In the genomic region with DNA sequence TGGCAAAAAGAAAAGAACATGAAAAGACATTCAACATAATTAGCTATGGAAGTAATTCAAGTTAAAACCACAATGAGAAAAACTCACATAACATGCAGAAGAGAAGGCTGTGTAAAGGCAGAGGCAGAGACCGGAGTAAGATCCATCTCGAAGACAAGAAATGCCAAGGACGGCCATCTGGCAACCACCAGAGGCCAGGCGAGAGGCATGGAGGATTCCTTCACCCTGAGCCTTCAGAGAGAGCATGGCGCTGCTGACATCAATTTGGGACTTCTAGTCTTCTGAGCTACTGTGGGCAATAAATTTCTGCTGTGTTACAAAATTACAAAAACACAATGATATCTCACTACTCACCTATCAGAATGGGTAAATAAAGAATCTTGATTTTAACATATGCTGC, we compare ENCODE assay signal across 18 cellular contexts.
DNase-seq lines count a peak whose midpoint lies in the region; TF ChIP-seq lines count a peak whose summit lies in the region.
"Had no signal": no experiment of that assay in that cellular context is flagged by ENCODE, and none has a peak within 500 bp of the region (broad histone marks: within the 10 kb centered on the region; RNA-seq: fewer than 3 reads in every experiment).

No MANE protein-coding gene starts in this region.

- 86% methylated on average over 5 of the region's 5 CpGs for WGBS in prostate gland

- TF ChIP-seq POLR2A in prostate gland (IDR thresholded peaks at IDR 0.05): no peak

- CTCF ChIA-PET in AG04450 (lab: Charles Lee): no interaction called here

- H3K4me1 ChIP-seq in prostate gland (replicated peaks): no peaks in the 10 kb centered on the region
- H3K4me1 ChIP-seq: BLaER1, gastroesophageal sphincter, suprapubic skin had no signal

- H3K27me3 ChIP-seq in AG04450 (ENCODE audit: control insufficient read depth, insufficient read depth, low read length) (no peaks in the 10 kb centered on the region), prostate gland (replicated peaks; ENCODE audit: insufficient read depth) (no peaks in the 10 kb centered on the region)
- H3K27me3 ChIP-seq: BLaER1, gastroesophageal sphincter, suprapubic skin had no signal

- H3K27ac ChIP-seq in AG04450 (ENCODE audit: low read depth, low read length) (no peak overlapping the region), prostate gland (no peak overlapping the region)
- H3K27ac ChIP-seq: BLaER1, gastroesophageal sphincter, suprapubic skin had no signal

- POLR2A ChIA-PET in AG04450 (lab: Yijun Ruan, JAX): no interaction called here

- peak; percentile 27; the same call in 1 of the 2 replicates for TF ChIP-seq CTCF in AG04450 (IDR thresholded peaks at IDR 0.05; ENCODE audit: low read depth, low read length)
- peak; percentile 23 for TF ChIP-seq CTCF in fibroblast of the aortic adventitia (IDR thresholded peaks at IDR 0.05; ENCODE audit: insufficient read depth, low read length)
- no peak for TF ChIP-seq CTCF in prostate gland (IDR thresholded peaks at IDR 0.05)

- H3K9me3 ChIP-seq in AG04450 (ENCODE audit: control insufficient read depth, insufficient read depth, low read length) (no peaks in the 10 kb centered on the region), prostate gland (no peaks in the 10 kb centered on the region)
- H3K9me3 ChIP-seq: gastroesophageal sphincter had no signal

- H3K36me3 ChIP-seq in prostate gland: no peaks in the 10 kb centered on the region
- H3K36me3 ChIP-seq: BLaER1, gastroesophageal sphincter, suprapubic skin had no signal

- intact Hi-C loops in prostate gland (cut with DNase I): no loop called here

- DNase-seq in AG04450 (ENCODE audit: low read depth, low spot score) (no peak), ELR (ENCODE audit: low read depth) (peak; percentile 15), OCI-M1 (lab: John Stamatoyannopoulos, UW) (peak; percentile 14), fibroblast of the aortic adventitia (ENCODE audit: low read depth) (peak; percentile 2), prostate gland (ENCODE audit: low spot score) (no peak), cerebellar nuclear complex (lab: John Stamatoyannopoulos, UW) (no peak), putamen (ENCODE audit: low spot score) (no peak)
- DNase-seq in stimulated activated CD4-positive, alpha-beta T cell treated with anti-CD3 and anti-CD28 coated beads, Interleukin-2, amount 100 ng/mL, for 48 hours: no peak
- DNase-seq: anterior cingulate cortex; DMS79; H7; NCI-H1105; NCI-H2171; nephron progenitor cell; stimulated activated CD4-positive, alpha-beta T cell treated with anti-CD3 and anti-CD28 coated beads, Interleukin-1b, Interleukin-23, amount 100 ng/mL, for 48 hours had no signal

- H3K4me3 ChIP-seq in AG04450 (ENCODE audit: low read depth, low read length): no peak overlapping the region
- no peak overlapping the region for H3K4me3 ChIP-seq in fibroblast of the aortic adventitia (ENCODE audit: low read depth, low read length)
- no peak overlapping the region for H3K4me3 ChIP-seq in prostate gland
- H3K4me3 ChIP-seq: BLaER1, gastroesophageal sphincter, suprapubic skin had no signal

Comparison
In these comparisons a context has a peak if more than half of its experiments do, and no peak if none do; other contexts are left out.
1. DNase-seq: peak in ELR (single experiment), OCI-M1 (single experiment) and fibroblast of the aortic adventitia (single experiment); none in AG04450 (single experiment), prostate gland (single experiment), stimulated activated CD4-positive, alpha-beta T cell treated with anti-CD3 and anti-CD28 coated beads, Interleukin-2, amount 100 ng/mL, for 48 hours (0 of 2), cerebellar nuclear complex (0 of 2) and putamen (single experiment).
2. CTCF ChIP-seq: peak in AG04450 (single experiment) and fibroblast of the aortic adventitia (single experiment); none in prostate gland (0 of 4).